8 cellular contexts compared by ENCODE assay signal in the genomic region with DNA sequence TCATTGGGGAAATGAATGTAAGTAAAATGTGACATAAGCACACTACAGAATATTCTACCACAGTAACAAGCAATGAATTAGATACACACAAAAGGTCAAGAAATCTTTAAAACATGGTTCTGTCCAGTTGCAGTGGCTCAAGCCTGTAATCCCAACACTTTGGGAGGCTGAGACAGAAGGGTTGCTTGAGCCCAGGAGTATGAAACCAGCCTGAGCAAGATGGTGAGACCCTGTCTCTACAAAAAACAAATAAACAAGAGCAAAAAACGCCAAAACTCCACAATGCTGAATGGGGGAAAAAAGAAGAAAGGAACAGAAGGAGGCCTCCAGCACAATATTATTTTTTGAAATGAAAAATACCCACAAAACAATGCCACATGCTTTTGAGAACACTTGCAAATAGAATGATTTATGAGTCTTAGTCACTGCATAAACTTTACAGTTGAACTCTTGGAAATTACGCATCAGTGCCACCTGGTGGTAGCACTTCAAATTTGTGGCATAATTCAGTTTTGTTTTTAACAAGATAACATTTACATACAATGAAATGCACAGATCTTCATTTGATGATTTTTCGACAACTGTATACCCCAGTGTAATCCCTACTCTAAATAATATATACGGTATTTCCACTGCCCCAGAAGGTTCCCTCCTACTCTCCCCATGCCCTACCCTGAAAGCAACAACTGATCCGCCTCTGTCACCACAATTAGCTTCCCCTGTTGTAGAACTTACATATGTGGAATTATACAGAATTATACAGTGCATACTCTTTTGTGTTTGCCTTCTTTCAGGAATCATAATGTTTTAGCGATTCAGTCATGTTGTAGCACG. TPM values are rescaled to one million over a fixed set of nuclear protein-coding genes. Genes with fewer than 3 reads are reported as not detected.
DNase-seq lines count a peak whose midpoint lies in the region; ATAC-seq and TF ChIP-seq lines count a peak whose summit lies in the region.

No MANE protein-coding gene starts in this region.

- ATAC-seq in activated T-helper 17 cell treated with anti-CD3 and anti-CD28 coated beads, Interleukin-2, amount 50 U/mL, for 72 hours (replicated peaks), result peak; percentile 73
- no peak for ATAC-seq in HG03565 (IDR thresholded peaks at IDR 0.05; ENCODE audit: unreplicated experiment)

- H3K36me3 Mint-ChIP-seq in IgD-negative memory B cell, result no peaks in the 10 kb centered on the region
- no peaks in the 10 kb centered on the region for H3K36me3 Mint-ChIP-seq in activated T-helper 17 cell treated with anti-CD3 and anti-CD28 coated beads, Interleukin-2, amount 50 U/mL, for 72 hours (ENCODE audit: low read depth)

- H3K9me3 Mint-ChIP-seq in IgD-negative memory B cell, result no peaks in the 10 kb centered on the region
- H3K9me3 Mint-ChIP-seq in activated T-helper 17 cell treated with anti-CD3 and anti-CD28 coated beads, Interleukin-2, amount 50 U/mL, for 72 hours, result no peaks in the 10 kb centered on the region

- H3K27me3 Mint-ChIP-seq in IgD-negative memory B cell, result no peaks in the 10 kb centered on the region
- peaks cover 3% of the 10 kb centered on the region for H3K27me3 Mint-ChIP-seq in activated T-helper 17 cell treated with anti-CD3 and anti-CD28 coated beads, Interleukin-2, amount 50 U/mL, for 72 hours

- peaks cover 25 to 35% (median 27%) of the 10 kb centered on the region in 3 donors for H3K4me1 Mint-ChIP-seq in IgD-negative memory B cell
- H3K4me1 Mint-ChIP-seq in activated T-helper 17 cell treated with anti-CD3 and anti-CD28 coated beads, Interleukin-2, amount 50 U/mL, for 72 hours, result peaks cover 9% of the 10 kb centered on the region

- H3K4me3 ChIP-seq in foreskin fibroblast (ENCODE audit: low read depth in 1 of 2, low read length in 2 of 2), result no peak overlapping the region

- peak; percentile 32 for TF ChIP-seq CTCF in foreskin fibroblast (IDR thresholded peaks at IDR 0.05; ENCODE audit: low read depth, low read length)

- DNase-seq in DMS53 (lab: John Stamatoyannopoulos, UW) (peak; percentile 82), RPMI8226 (peak; percentile 68), foreskin fibroblast (peak; percentile 56 to 86), pons (ENCODE audit: low spot score) (peak; percentile 81), ureter (ENCODE audit: low spot score) (peak; percentile 75)

- peak overlapping the region; percentile 2 to 82 (median 77) for H3K27ac Mint-ChIP-seq in IgD-negative memory B cell
- H3K27ac Mint-ChIP-seq in activated T-helper 17 cell treated with anti-CD3 and anti-CD28 coated beads, Interleukin-2, amount 50 U/mL, for 72 hours, result peak overlapping the region; percentile 39

- H3K4me3 Mint-ChIP-seq in IgD-negative memory B cell, result peak overlapping the region in 2 of 4 donors; percentile 5 to 33
- no peak overlapping the region for H3K4me3 Mint-ChIP-seq in activated T-helper 17 cell treated with anti-CD3 and anti-CD28 coated beads, Interleukin-2, amount 50 U/mL, for 72 hours

RNA-seq across cellular contexts. Expression of a gene that starts 14.4 kb away (rescaled TPM):
- polyA plus RNA-seq in IgD-negative memory B cell, result not detected
- total RNA-seq in activated T-helper 17 cell treated with anti-CD3 and anti-CD28 coated beads, Interleukin-2, amount 50 U/mL, for 72 hours, result not detected
- not detected for total RNA-seq in ureter

RNA-seq across cellular contexts. Expression of a gene that starts 39.0 kb away (rescaled TPM):
- 89.3 TPM for polyA plus RNA-seq in IgD-negative memory B cell
- total RNA-seq in activated T-helper 17 cell treated with anti-CD3 and anti-CD28 coated beads, Interleukin-2, amount 50 U/mL, for 72 hours, result 10 to 100 TPM; 41.2 to 95.2 TPM
- total RNA-seq in ureter, result 139 TPM

RNA-seq across cellular contexts. Expression of a gene that starts 39.3 kb away (rescaled TPM):
- polyA plus RNA-seq in IgD-negative memory B cell, result 43.8 TPM
- total RNA-seq in activated T-helper 17 cell treated with anti-CD3 and anti-CD28 coated beads, Interleukin-2, amount 50 U/mL, for 72 hours, result 10 to 100 TPM; 54.7 to 70.0 TPM
- 53.4 TPM for total RNA-seq in ureter

RNA-seq across cellular contexts. Expression of a gene that starts 58.4 kb away (rescaled TPM):
- 55.1 TPM for polyA plus RNA-seq in IgD-negative memory B cell
- total RNA-seq in activated T-helper 17 cell treated with anti-CD3 and anti-CD28 coated beads, Interleukin-2, amount 50 U/mL, for 72 hours, result 10 to 100 TPM; 45.4 to 57.9 TPM
- 107 TPM for total RNA-seq in ureter
